Comparison of ENCODE assay signal across 9 cellular contexts in the genomic region with DNA sequence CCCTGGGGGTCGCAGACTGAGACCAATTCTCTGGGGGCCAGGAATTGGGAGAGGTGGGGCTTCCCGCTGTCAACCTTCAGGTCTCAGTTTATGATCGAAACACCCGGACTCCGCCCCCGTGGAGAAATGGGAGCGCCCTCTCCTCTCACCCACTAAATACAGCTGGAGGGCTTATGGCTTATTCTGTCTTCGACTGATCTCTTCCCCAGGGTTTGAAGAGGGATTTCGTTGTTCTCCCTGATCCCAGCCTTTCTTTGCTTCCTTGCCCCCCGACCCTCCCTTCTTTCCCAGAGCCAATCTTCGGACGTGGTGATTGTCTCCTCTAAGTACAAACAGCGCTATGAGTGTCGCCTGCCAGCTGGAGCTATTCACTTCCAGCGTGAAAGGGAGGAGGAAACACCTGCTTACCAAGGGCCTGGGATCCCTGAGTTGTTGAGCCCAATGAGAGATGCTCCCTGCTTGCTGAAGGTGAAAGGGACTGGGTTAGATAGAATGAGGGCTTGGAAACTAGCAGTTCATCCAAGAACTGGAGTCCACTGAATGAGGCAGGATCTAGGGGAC. TPM values are rescaled to one million over a fixed set of nuclear protein-coding genes. Genes with fewer than 3 reads are reported as not detected.
DNase-seq lines count a peak whose midpoint lies in the region; ATAC-seq and TF ChIP-seq lines count a peak whose summit lies in the region.
"Had no signal": no experiment of that assay in that cellular context is flagged by ENCODE, and none has a peak within 500 bp of the region (broad histone marks: within the 10 kb centered on the region; RNA-seq: fewer than 3 reads in every experiment).

No MANE protein-coding gene starts in this region.

- H3K4me2 ChIP-seq in Loucy (ENCODE audit: low read depth, low read length, poor library complexity, severe bottlenecking), result peak overlapping the region; percentile 100

- peaks cover 11% of the 10 kb centered on the region for H3K27me3 Mint-ChIP-seq in chondrocyte (ENCODE audit: low read depth)

- DNase-seq in GM12864 (ENCODE audit: low read depth) (no peak), choroid plexus epithelial cell (ENCODE audit: low read depth) (peak; percentile 17), lung (ENCODE audit: low spot score) (no peak), NCI-H226 (no peak), chondrocyte (ENCODE audit: low spot score) (no peak)
- no peak for DNase-seq in stimulated activated CD4-positive, alpha-beta T cell treated with anti-CD3 and anti-CD28 coated beads, Interleukin-12 subunit alpha, Interleukin-12 subunit beta, amount 100 ng/mL, for 4 hours

- ATAC-seq in lung (ENCODE audit: insufficient read depth, low FRiP score) (no peak), GM21423 (IDR thresholded peaks at IDR 0.05; ENCODE audit: unreplicated experiment) (no peak)

- no peak overlapping the region for H3K4me3 Mint-ChIP-seq in chondrocyte (ENCODE audit: unreplicated experiment)
- H3K4me3 Mint-ChIP-seq: T-helper 1 cell treated with Interleukin-12 subunit alpha and Interleukin-12 subunit beta and Interleukin-4 antibody, amounts not matched to agents 30 μg/mL and 1 μg/mL, for 36 hours had no signal

- H3K4me1 ChIP-seq in Loucy (ENCODE audit: insufficient read depth, low read length, poor library complexity, severe bottlenecking), result peaks cover 8% of the 10 kb centered on the region
- peaks cover 0 to 4% of the 10 kb centered on the region in 2 donors for H3K4me1 ChIP-seq in lung (ENCODE audit: control insufficient read depth in 2 of 2, insufficient read depth in 2 of 2, low read length in 2 of 2)

- peaks cover 3% of the 10 kb centered on the region for H3K9me3 Mint-ChIP-seq in chondrocyte (ENCODE audit: low read depth)
- H3K9me3 Mint-ChIP-seq: T-helper 1 cell treated with Interleukin-12 subunit alpha and Interleukin-12 subunit beta and Interleukin-4 antibody, amounts not matched to agents 30 μg/mL and 1 μg/mL, for 36 hours had no signal

- H3K9ac ChIP-seq in Loucy (ENCODE audit: low read depth, low read length, poor library complexity, severe bottlenecking), result peak overlapping the region; percentile 80

- H3K36me3 Mint-ChIP-seq in chondrocyte (ENCODE audit: low read depth), result peaks cover 24% of the 10 kb centered on the region

- H3K9me2 ChIP-seq in Loucy (replicated peaks; ENCODE audit: low read depth, low read length), result no peaks in the 10 kb centered on the region

- no peaks in the 10 kb centered on the region for H3K4me1 Mint-ChIP-seq in chondrocyte (ENCODE audit: low read depth)

- H3K9me3 ChIP-seq in Loucy (ENCODE audit: insufficient read depth, low read depth, low read length) (no peaks in the 10 kb centered on the region), lung (ENCODE audit: control insufficient read depth in 2 of 2, insufficient read depth in 1 of 2, low read length in 1 of 2) (no peaks in the 10 kb centered on the region)

- H3K79me2 ChIP-seq in Loucy (ENCODE audit: insufficient read depth, low read length), result peaks cover 22% of the 10 kb centered on the region

- H4K20me1 ChIP-seq in Loucy (ENCODE audit: insufficient read depth, low read length, poor library complexity, severe bottlenecking), result peaks cover 7% of the 10 kb centered on the region

- no peaks in the 10 kb centered on the region for H3F3A ChIP-seq in Loucy (ENCODE audit: low read depth)

- TF ChIP-seq CTCF in GM12864 (IDR thresholded peaks at IDR 0.05; ENCODE audit: low read depth, low read length, missing control alignments) (no peak), Loucy (conservative IDR thresholded peaks at IDR 0.05; ENCODE audit: low read length) (no peak), choroid plexus epithelial cell (conservative IDR thresholded peaks at IDR 0.05; ENCODE audit: low read depth, low read length) (no peak), lung (IDR thresholded peaks at IDR 0.05; ENCODE audit: control extremely low read depth, extremely low read depth) (no peak), chondrocyte (IDR thresholded peaks at IDR 0.05) (no peak)

- peak overlapping the region; percentile 64 to 93 for H3K27ac ChIP-seq in lung (ENCODE audit: low read depth in 1 of 2, low read length in 1 of 2)

- no peak overlapping the region for H3K27ac Mint-ChIP-seq in chondrocyte (ENCODE audit: unreplicated experiment)
- H3K27ac Mint-ChIP-seq: T-helper 1 cell treated with Interleukin-12 subunit alpha and Interleukin-12 subunit beta and Interleukin-4 antibody, amounts not matched to agents 30 μg/mL and 1 μg/mL, for 36 hours had no signal

- H2AFZ ChIP-seq in Loucy (ENCODE audit: low read length), result peak overlapping the region; percentile 94

- H3K4me3 ChIP-seq in GM12864 (ENCODE audit: low read depth, low read length) (peak overlapping the region; percentile 70), Loucy (ENCODE audit: low read length, poor library complexity, severe bottlenecking) (peak overlapping the region; percentile 88), choroid plexus epithelial cell (ENCODE audit: low read depth, low read length) (peak overlapping the region; percentile 90), lung (peak overlapping the region; percentile 92)

- WGBS in lung, 2 donors, result 1% methylated on average over 15 of the region's 15 CpGs

- H3K27me3 ChIP-seq in Loucy (ENCODE audit: insufficient read depth, low read length, poor library complexity, severe bottlenecking) (no peaks in the 10 kb centered on the region), lung (ENCODE audit: control insufficient read depth, insufficient read depth) (no peaks in the 10 kb centered on the region)

- H3K36me3 ChIP-seq in Loucy (ENCODE audit: insufficient read depth, low read length), result peaks cover 10% of the 10 kb centered on the region; the same call in 1 of the 2 replicates
- H3K36me3 ChIP-seq in lung (ENCODE audit: control insufficient read depth in 2 of 2, insufficient read depth in 2 of 2, low read length in 2 of 2), result peaks cover 9 to 19% of the 10 kb centered on the region in 2 donors

RNA-seq across cellular contexts. Expression of a gene that starts 0.6 kb away (rescaled TPM):
- total RNA-seq in lung, result 100 to 1,000 TPM; 174 to 324 TPM
- 100 to 1,000 TPM; 144 to 356 TPM for polyA plus RNA-seq in lung
- 284 to 337 TPM (median 290 TPM) in 3 replicates for total RNA-seq in chondrocyte

RNA-seq across cellular contexts. Expression of a gene that starts 44.0 kb away (rescaled TPM):
- 1 to 10 TPM; 1.5 to 4.8 TPM for total RNA-seq in lung
- 1 to 10 TPM; 1.4 to 4.4 TPM for polyA plus RNA-seq in lung
- 1.9 to 3.1 TPM (median 1.9 TPM) in 3 replicates for total RNA-seq in chondrocyte

RNA-seq across cellular contexts. Expression of a gene that starts 50.3 kb away (rescaled TPM):
- total RNA-seq in lung (10 to 100 TPM; 37.4 to 61.1 TPM), chondrocyte (21.2 to 29.3 TPM (median 21.5 TPM) in 3 replicates)
- 10 to 100 TPM; 32.4 to 54.9 TPM for polyA plus RNA-seq in lung

RNA-seq across cellular contexts. Expression of a gene that starts 57.6 kb away (rescaled TPM):
- 100 to 1,000 TPM in 1 of 2 donors, 10 to 100 TPM in 1; 69.7 to 105 TPM for total RNA-seq in lung
- polyA plus RNA-seq in lung, result 100 to 1,000 TPM in 1 of 2 donors, 10 to 100 TPM in 1; 75.1 to 115 TPM
- total RNA-seq in chondrocyte, result 136 to 140 TPM (median 139 TPM) in 3 replicates
